In genomic region chr1:109152196-109152595, GRCh38 we compare ENCODE assay signal across 18 cellular contexts. TPM values are rescaled to one million over a fixed set of nuclear protein-coding genes. Genes with fewer than 3 reads are reported as not detected.
DNase-seq lines count a peak whose midpoint lies in the region; ATAC-seq and TF ChIP-seq lines count a peak whose summit lies in the region.
"Had no signal": no experiment of that assay in that cellular context is flagged by ENCODE, and none has a peak within 500 bp of the region (broad histone marks: within the 10 kb centered on the region; RNA-seq: fewer than 3 reads in every experiment).

No MANE protein-coding gene starts in this region.

- intact Hi-C loops in breast epithelium (cut with DNase I; ENCODE audit: low total_unique reads), result loop anchor here (5.0 kb wide), 1 partner anchor 825 kb away; no protein-coding TSS in a partner anchor
- intact Hi-C loops in mammary epithelial cell (cut with micrococcal nuclease), result no loop called here
- intact Hi-C loops in transverse colon (cut with DNase I; ENCODE audit: low total_unique reads), result no loop called here
- intact Hi-C loops in aorta (cut with DNase I), result no loop called here

- peak overlapping the region in 2 of 3 experiments; percentile 52 to 65 for H3K27ac Mint-ChIP-seq in nephron
- no peak overlapping the region for H3K27ac Mint-ChIP-seq in stimulated activated memory B cell treated with anti-CD40 and anti-IgM and Interleukin-4, amounts not matched to agents 10 μg/mL and 1 μg/mL and 100 μg/mL, for 72 hours
- H3K27ac Mint-ChIP-seq: HFFc6 had no signal

- no peaks in the 10 kb centered on the region for H3K36me3 Mint-ChIP-seq in nephron (ENCODE audit: low read depth)
- no peaks in the 10 kb centered on the region for H3K36me3 Mint-ChIP-seq in stimulated activated memory B cell treated with anti-CD40 and anti-IgM and Interleukin-4, amounts not matched to agents 10 μg/mL and 1 μg/mL and 100 μg/mL, for 72 hours

- H3K9ac ChIP-seq in mammary epithelial cell (ENCODE audit: insufficient read depth, low read length), result no peak overlapping the region
- H3K9ac ChIP-seq in duodenal mucosa (ENCODE audit: low read depth in 1 of 2, low read length in 2 of 2), result peak overlapping the region in 1 of 2 donors; percentile 30
- H3K9ac ChIP-seq: BLaER1 treated with 17β-estradiol and CSF1 and Interleukin-3, amounts not matched to agents 10 nM and 100 nM had no signal

- peak overlapping the region; percentile 79 to 81 for H3K27ac ChIP-seq in breast epithelium
- no peak overlapping the region for H3K27ac ChIP-seq in mammary epithelial cell (ENCODE audit: insufficient read depth, low read depth, low read length)
- H3K27ac ChIP-seq in duodenal mucosa (ENCODE audit: low read depth, low read length), result peak overlapping the region; percentile 60
- H3K27ac ChIP-seq in transverse colon, result peak overlapping the region; percentile 47 to 79 (median 58)
- H3K27ac ChIP-seq in aorta (ENCODE audit: low read depth in 1 of 2, low read length in 2 of 2), result no peak overlapping the region
- H3K27ac ChIP-seq: BLaER1 treated with 17β-estradiol and CSF1 and Interleukin-3, amounts not matched to agents 10 nM and 100 nM had no signal

- H3K4me1 ChIP-seq in breast epithelium (peaks cover 0 to 15% of the 10 kb centered on the region in 2 donors), mammary epithelial cell (ENCODE audit: insufficient read depth, low read length) (no peaks in the 10 kb centered on the region), duodenal mucosa (ENCODE audit: control insufficient read depth in 1 of 2, insufficient read depth in 2 of 2, low read length in 2 of 2) (peaks cover 41 to 48% of the 10 kb centered on the region in 2 donors), transverse colon (peaks cover 0 to 42% (median 31%) of the 10 kb centered on the region in 4 donors), aorta (ENCODE audit: control insufficient read depth in 1 of 2, insufficient read depth in 2 of 2, low read length in 2 of 2) (peaks cover 0 to 2% of the 10 kb centered on the region in 2 donors)

- TF ChIP-seq POLR2A in breast epithelium (IDR thresholded peaks at IDR 0.05) (no peak), transverse colon (IDR thresholded peaks at IDR 0.05) (no peak)

- H3K36me3 ChIP-seq in breast epithelium (no peaks in the 10 kb centered on the region), mammary epithelial cell (ENCODE audit: insufficient read depth, low read length) (no peaks in the 10 kb centered on the region), duodenal mucosa (ENCODE audit: control insufficient read depth in 1 of 2, insufficient read depth in 2 of 2, low read length in 2 of 2) (peaks cover 0 to 4% of the 10 kb centered on the region in 2 donors), transverse colon (no peaks in the 10 kb centered on the region), aorta (ENCODE audit: control insufficient read depth in 1 of 2, insufficient read depth in 2 of 2, low read length in 1 of 2) (no peaks in the 10 kb centered on the region)
- H3K36me3 ChIP-seq: BLaER1 treated with 17β-estradiol and CSF1 and Interleukin-3, amounts not matched to agents 10 nM and 100 nM had no signal

- no peaks in the 10 kb centered on the region for H3K79me2 ChIP-seq in mammary epithelial cell (ENCODE audit: insufficient read depth, low read length)

- peaks cover 29% of the 10 kb centered on the region for H3K4me1 Mint-ChIP-seq in nephron
- H3K4me1 Mint-ChIP-seq in stimulated activated memory B cell treated with anti-CD40 and anti-IgM and Interleukin-4, amounts not matched to agents 10 μg/mL and 1 μg/mL and 100 μg/mL, for 72 hours, result peaks cover 18% of the 10 kb centered on the region

- in situ Hi-C loops in mammary epithelial cell (cut with MboI; ENCODE audit: low sequenced_read_pairs in 2 of 2) (no loop called here), transverse colon (cut with MboI; ENCODE audit: low pct_ligation_motif_present in 1 of 4, low pct_unique_long_range_greater_than_20kb in 1 of 4, low sequenced_read_pairs in 3 of 4) (no loop called here)

- H3K27me3 Mint-ChIP-seq in nephron (ENCODE audit: low read depth), result peaks cover 4% of the 10 kb centered on the region
- no peaks in the 10 kb centered on the region for H3K27me3 Mint-ChIP-seq in stimulated activated memory B cell treated with anti-CD40 and anti-IgM and Interleukin-4, amounts not matched to agents 10 μg/mL and 1 μg/mL and 100 μg/mL, for 72 hours

- no peak overlapping the region for H3K4me2 ChIP-seq in mammary epithelial cell (ENCODE audit: insufficient read depth, low read depth, low read length)
- H3K4me2 ChIP-seq: A549 had no signal

- dilution Hi-C loops in mammary epithelial cell (cut with HindIII; ENCODE audit: low sequenced_read_pairs), result no loop called here

- H3K9me3 Mint-ChIP-seq in nephron, result no peaks in the 10 kb centered on the region
- H3K9me3 Mint-ChIP-seq in stimulated activated memory B cell treated with anti-CD40 and anti-IgM and Interleukin-4, amounts not matched to agents 10 μg/mL and 1 μg/mL and 100 μg/mL, for 72 hours, result no peaks in the 10 kb centered on the region
- H3K9me3 Mint-ChIP-seq: HFFc6 had no signal

- H3K9me3 ChIP-seq in breast epithelium (no peaks in the 10 kb centered on the region), mammary epithelial cell (replicated peaks; ENCODE audit: insufficient read depth, low read length) (no peaks in the 10 kb centered on the region), duodenal mucosa (ENCODE audit: control insufficient read depth in 1 of 2, low read length in 2 of 2) (no peaks in the 10 kb centered on the region), transverse colon (no peaks in the 10 kb centered on the region), aorta (ENCODE audit: control insufficient read depth, low read length) (no peaks in the 10 kb centered on the region)
- H3K9me3 ChIP-seq: A549; BLaER1 treated with 17β-estradiol and CSF1 and Interleukin-3, amounts not matched to agents 10 nM and 100 nM had no signal

- CTCF ChIA-PET in mammary epithelial cell (lab: Charles Lee; ENCODE audit: low non-redundant PET), result no interaction called here

- TF ChIP-seq CTCF in breast epithelium (IDR thresholded peaks at IDR 0.05) (no peak), mammary epithelial cell (conservative IDR thresholded peaks at IDR 0.05 in 1 of 2, IDR thresholded peaks at IDR 0.05 in 1 of 2; ENCODE audit: extremely low read depth in 1 of 2, insufficient read depth in 1 of 2, low read depth in 1 of 2, low read length in 2 of 2) (no peak), nephron (IDR thresholded peaks at IDR 0.05; ENCODE audit: unreplicated experiment in 3 of 3) (no peak), transverse colon (IDR thresholded peaks at IDR 0.05) (no peak)

- H4K20me1 ChIP-seq in mammary epithelial cell (ENCODE audit: insufficient read depth, low read length), result no peaks in the 10 kb centered on the region
- H4K20me1 ChIP-seq: BLaER1 treated with 17β-estradiol and CSF1 and Interleukin-3, amounts not matched to agents 10 nM and 100 nM had no signal

- ATAC-seq in aorta (ENCODE audit: low FRiP score) (no peak), GM21360 (IDR thresholded peaks at IDR 0.05; ENCODE audit: unreplicated experiment) (no peak)
- ATAC-seq in stimulated activated memory B cell treated with anti-CD40 and anti-IgM and Interleukin-4, amounts not matched to agents 10 μg/mL and 1 μg/mL and 100 μg/mL, for 72 hours, result no peak

- H3K4me3 Mint-ChIP-seq in nephron, result no peak overlapping the region
- H3K4me3 Mint-ChIP-seq in stimulated activated memory B cell treated with anti-CD40 and anti-IgM and Interleukin-4, amounts not matched to agents 10 μg/mL and 1 μg/mL and 100 μg/mL, for 72 hours, result no peak overlapping the region
- H3K4me3 Mint-ChIP-seq: HFFc6 had no signal

- H3K4me3 ChIP-seq in breast epithelium (no peak overlapping the region), mammary epithelial cell (replicated peaks in 1 of 3; ENCODE audit: insufficient read depth in 1 of 3, low read depth in 2 of 3, low read length in 3 of 3) (no peak overlapping the region), duodenal mucosa (ENCODE audit: low read depth in 1 of 2, low read length in 2 of 2) (no peak overlapping the region), transverse colon (no peak overlapping the region), aorta (ENCODE audit: low read length in 2 of 2) (no peak overlapping the region)
- H3K4me3 ChIP-seq: A549; BLaER1 treated with 17β-estradiol and CSF1 and Interleukin-3, amounts not matched to agents 10 nM and 100 nM had no signal

- H3K27me3 ChIP-seq in breast epithelium (no peaks in the 10 kb centered on the region), mammary epithelial cell (ENCODE audit: insufficient read depth, low read length) (no peaks in the 10 kb centered on the region), duodenal mucosa (ENCODE audit: control insufficient read depth in 1 of 2, insufficient read depth in 2 of 2, low read length in 2 of 2) (no peaks in the 10 kb centered on the region), transverse colon (no peaks in the 10 kb centered on the region), aorta (ENCODE audit: control insufficient read depth in 1 of 2, insufficient read depth in 2 of 2, low read length in 1 of 2) (no peaks in the 10 kb centered on the region)

- no TSS peak for BruUV-seq in mammary epithelial cell (replicated peaks; lab: Mats Ljungman, UMichigan)

- DNase-seq in breast epithelium (ENCODE audit: low spot score in 2 of 2) (peak in 1 of 2 donors; percentile 35), mammary epithelial cell (no peak), transverse colon (no peak), aorta (no peak)
- DNase-seq: HFFc6; MV-4-11; NCI-H1417 treated with DMSO at 0.1 percent for 48 hours; NCI-H1930; NCI-H2171; NCI-H446; NK-92 treated with Interleukin-12 subunit alpha and Interleukin-12 subunit beta, amount 100 ng/mL, for 24 hours had no signal

- H2AFZ ChIP-seq in mammary epithelial cell (ENCODE audit: low read depth, low read length), result no peak overlapping the region

- no peak for TF ChIP-seq EP300 in transverse colon (IDR thresholded peaks at IDR 0.05; ENCODE audit: low read depth)

RNA-seq across cellular contexts. Expression of gene ELAPOR1, which starts 38.3 kb away (rescaled TPM):
- total RNA-seq in breast epithelium (100 to 1,000 TPM in 2 of 3 donors, under 1 TPM in 1; 0.64 to 220 (median 202) TPM), mammary epithelial cell (1 to 10 TPM in 1 of 2 donors, under 1 TPM in 1; 0.67 to 1.1 TPM), transverse colon (10 to 100 TPM; 19.5 to 72.2 (median 38.4) TPM), aorta (1 to 10 TPM in 1 of 2 donors, under 1 TPM in 1; 0.55 to 1.5 TPM)
- polyA plus RNA-seq in mammary epithelial cell (0.95 TPM), aorta (1 to 10 TPM in 1 of 2 donors, under 1 TPM in 1; 0.15 to 6.0 TPM)
- not detected for polyA minus RNA-seq in mammary epithelial cell
- total RNA-seq: SK-MEL-5 had no signal

Comparison
In these comparisons a context has a peak if more than half of its experiments do, and no peak if none do; other contexts are left out.
1. H3K27ac ChIP-seq: peak in breast epithelium (2 of 2), duodenal mucosa (single experiment) and transverse colon (4 of 4); none in mammary epithelial cell (single experiment) and aorta (0 of 2).